8 cellular contexts compared by ENCODE assay signal in the genomic region with DNA sequence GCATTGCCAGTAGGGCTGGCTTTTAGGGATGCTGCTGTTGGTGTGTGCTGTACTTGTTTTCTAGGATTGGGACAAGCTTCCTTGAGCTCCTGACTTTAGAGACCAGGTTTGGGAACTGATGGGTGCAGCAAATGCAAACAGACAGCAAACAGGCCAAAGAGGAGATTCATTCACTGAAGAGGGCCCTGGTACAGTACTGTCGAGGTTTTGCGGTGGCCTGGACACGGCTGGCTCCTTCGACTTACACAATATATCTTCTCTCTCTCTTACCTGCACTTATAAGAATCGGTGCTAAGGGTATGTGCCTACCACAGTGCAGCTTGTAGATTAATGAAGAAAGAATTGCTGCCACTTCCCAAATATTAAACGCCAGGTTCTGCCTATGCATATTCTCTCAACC. TPM values are rescaled to one million over a fixed set of nuclear protein-coding genes. Genes with fewer than 3 reads are reported as not detected.
DNase-seq lines count a peak whose midpoint lies in the region; ATAC-seq and TF ChIP-seq lines count a peak whose summit lies in the region.

No MANE protein-coding gene starts in this region.

- H3K27me3 ChIP-seq in mesenchymal stem cell (ENCODE audit: control insufficient read depth in 1 of 2, insufficient read depth in 1 of 2, low read length in 2 of 2) (no peaks in the 10 kb centered on the region), transverse colon (no peaks in the 10 kb centered on the region)

- peak overlapping the region; percentile 40 for H2AK5ac ChIP-seq in mesenchymal stem cell (ENCODE audit: low read length, severe bottlenecking)

- no peak for DNase-seq in activated naive CD4-positive, alpha-beta T cell (lab: John Stamatoyannopoulos, UW)
- DNase-seq in MCF 10A (ENCODE audit: unreplicated experiment): no peak
- no peak for DNase-seq in mesenchymal stem cell
- DNase-seq in transverse colon: no peak
- DNase-seq in activated CD4-positive, alpha-beta T cell treated with anti-CD3 and anti-CD28 coated beads, Interleukin-2, amount 50 U/mL, for 1 hour: no peak
- no peak for DNase-seq in dedifferentiated amniotic fluid mesenchymal stem cell (ENCODE audit: extremely low spot score)

- H3K23ac ChIP-seq in mesenchymal stem cell (ENCODE audit: low read length in 2 of 2): no peak overlapping the region

- H3K27me3 Mint-ChIP-seq in activated naive CD4-positive, alpha-beta T cell treated with anti-CD3 and anti-CD28 coated beads, Interleukin-2, amount 50 U/mL, for 24 hours: no peaks in the 10 kb centered on the region
- no peaks in the 10 kb centered on the region for H3K27me3 Mint-ChIP-seq in MCF 10A (ENCODE audit: insufficient read depth, unreplicated experiment)

- H2BK120ac ChIP-seq in mesenchymal stem cell (ENCODE audit: low read depth, low read length): no peak overlapping the region

- no peak overlapping the region for H2BK15ac ChIP-seq in mesenchymal stem cell (ENCODE audit: low read depth, poor library complexity, severe bottlenecking)

- TF ChIP-seq POLR2A in transverse colon (IDR thresholded peaks at IDR 0.05): no peak

- TF ChIP-seq CTCF in MCF 10A (IDR thresholded peaks at IDR 0.05; ENCODE audit: unreplicated experiment) (no peak), transverse colon (IDR thresholded peaks at IDR 0.05) (no peak)

- H2BK12ac ChIP-seq in mesenchymal stem cell (ENCODE audit: low read length in 2 of 2): no peak overlapping the region

- WGBS in mesenchymal stem cell: 83% methylated on average over 3 of the region's 6 CpGs
- 23 to 43% methylated on average over 4 to 6 of the region's 6 CpGs for WGBS in transverse colon (ENCODE audit: low coverage in 1 of 2), 2 donors

- H3K4me3 Mint-ChIP-seq in activated naive CD4-positive, alpha-beta T cell treated with anti-CD3 and anti-CD28 coated beads, Interleukin-2, amount 50 U/mL, for 24 hours: peak overlapping the region; percentile 87
- H3K4me3 Mint-ChIP-seq in MCF 10A (ENCODE audit: unreplicated experiment): peak overlapping the region; percentile 85

- no peak overlapping the region for H3K14ac ChIP-seq in mesenchymal stem cell (ENCODE audit: low read length in 2 of 2)

- no peak overlapping the region for H3K27ac ChIP-seq in mesenchymal stem cell (ENCODE audit: low read length, poor library complexity, severe bottlenecking)
- H3K27ac ChIP-seq in transverse colon: peak overlapping the region; percentile 69 to 80 (median 77)

- H3K4me1 ChIP-seq in mesenchymal stem cell (ENCODE audit: control insufficient read depth, insufficient read depth, low read depth, low read length): peaks cover 7% of the 10 kb centered on the region
- peaks cover 9 to 17% (median 13%) of the 10 kb centered on the region in 4 donors for H3K4me1 ChIP-seq in transverse colon

- H3K36me3 Mint-ChIP-seq in activated naive CD4-positive, alpha-beta T cell treated with anti-CD3 and anti-CD28 coated beads, Interleukin-2, amount 50 U/mL, for 24 hours: peaks cover 5% of the 10 kb centered on the region
- H3K36me3 Mint-ChIP-seq in MCF 10A (ENCODE audit: insufficient read depth, unreplicated experiment): peaks cover 9% of the 10 kb centered on the region

- CTCF ChIA-PET in MCF 10A (lab: Yijun Ruan, JAX): interaction anchor here (0.5 to 3.0 kb wide), 12 partner anchors 11 to 312 kb away, joined by 3 to 20 read pairs (median 3); no protein-coding TSS in a partner anchor

- peaks cover 8% of the 10 kb centered on the region for H3K79me1 ChIP-seq in mesenchymal stem cell (replicated peaks; ENCODE audit: low read length, poor library complexity, severe bottlenecking)

- no peak for TF ChIP-seq EP300 in transverse colon (IDR thresholded peaks at IDR 0.05; ENCODE audit: low read depth)

- no peak overlapping the region for H4K91ac ChIP-seq in mesenchymal stem cell (ENCODE audit: low read length)

- in situ Hi-C loops in transverse colon (cut with MboI; ENCODE audit: low pct_ligation_motif_present in 1 of 4, low pct_unique_long_range_greater_than_20kb in 1 of 4, low sequenced_read_pairs in 3 of 4): no loop called here

- peak overlapping the region; percentile 100 for H4K8ac ChIP-seq in mesenchymal stem cell (ENCODE audit: low read length)

- H3K27ac Mint-ChIP-seq in activated naive CD4-positive, alpha-beta T cell treated with anti-CD3 and anti-CD28 coated beads, Interleukin-2, amount 50 U/mL, for 24 hours: peak overlapping the region; percentile 89
- H3K27ac Mint-ChIP-seq in MCF 10A (ENCODE audit: low read depth, unreplicated experiment): peak overlapping the region; percentile 50

- H3K4me3 ChIP-seq in mesenchymal stem cell (ENCODE audit: insufficient read depth in 1 of 2, low read depth in 1 of 2, low read length in 2 of 2) (peak overlapping the region in 1 of 2 experiments; percentile 96), transverse colon (peak overlapping the region; percentile 57 to 80 (median 72))

- H3K9me3 Mint-ChIP-seq in activated naive CD4-positive, alpha-beta T cell treated with anti-CD3 and anti-CD28 coated beads, Interleukin-2, amount 50 U/mL, for 24 hours: no peaks in the 10 kb centered on the region
- no peaks in the 10 kb centered on the region for H3K9me3 Mint-ChIP-seq in MCF 10A (ENCODE audit: unreplicated experiment)

- H2BK5ac ChIP-seq in mesenchymal stem cell (ENCODE audit: low read depth, low read length, poor library complexity, severe bottlenecking): no peak overlapping the region

- peak overlapping the region; percentile 52 for H3K4me2 ChIP-seq in mesenchymal stem cell (ENCODE audit: low read length, poor library complexity, severe bottlenecking)

- no peak overlapping the region for H3K4ac ChIP-seq in mesenchymal stem cell (ENCODE audit: low read depth in 1 of 2, low read length in 2 of 2)

- no TSS peak for BruUV-seq in MCF 10A (replicated peaks; lab: Mats Ljungman, UMichigan)

- H3K9ac ChIP-seq in mesenchymal stem cell (ENCODE audit: low read length): peak overlapping the region; percentile 95

- no peak overlapping the region for H2AFZ ChIP-seq in mesenchymal stem cell (ENCODE audit: low read depth, low read length)

- H3K36me3 ChIP-seq in mesenchymal stem cell (ENCODE audit: control insufficient read depth in 1 of 2, insufficient read depth in 2 of 2, low read depth in 1 of 2, low read length in 2 of 2) (no peaks in the 10 kb centered on the region), transverse colon (no peaks in the 10 kb centered on the region)

- H3K9me3 ChIP-seq in mesenchymal stem cell (ENCODE audit: control insufficient read depth, low read length) (no peaks in the 10 kb centered on the region), transverse colon (no peaks in the 10 kb centered on the region)

- intact Hi-C loops in MCF 10A (cut with micrococcal nuclease): no loop called here
- intact Hi-C loops in transverse colon (cut with DNase I; ENCODE audit: low total_unique reads): no loop called here

- ATAC-seq in HG03521 (IDR thresholded peaks at IDR 0.05; ENCODE audit: unreplicated experiment): no peak

- POLR2A ChIA-PET in MCF 10A (lab: Yijun Ruan, JAX): interaction anchor here (0.6 to 3.1 kb wide), 10 partner anchors 12 to 149 kb away, joined by 3 to 18 read pairs (median 4); no protein-coding TSS in a partner anchor

- peak overlapping the region in 1 of 2 experiments; percentile 81 for H3K18ac ChIP-seq in mesenchymal stem cell (ENCODE audit: low read depth in 1 of 2, low read length in 2 of 2)

- H3K4me1 Mint-ChIP-seq in activated naive CD4-positive, alpha-beta T cell treated with anti-CD3 and anti-CD28 coated beads, Interleukin-2, amount 50 U/mL, for 24 hours: peaks cover 42% of the 10 kb centered on the region
- peaks cover 11% of the 10 kb centered on the region for H3K4me1 Mint-ChIP-seq in MCF 10A (ENCODE audit: insufficient read depth, unreplicated experiment)

RNA-seq across cellular contexts. Expression of gene ATP1A1, which starts 44.6 kb away (rescaled TPM):
- total RNA-seq in MCF 10A (2022): 361 and 378 TPM in 2 replicates
- polyA plus RNA-seq in mesenchymal stem cell (2013, experiment 1 of 2): 128 TPM
- polyA plus RNA-seq in mesenchymal stem cell (2013, experiment 2 of 2): 126 TPM
- 1,000 to 10,000 TPM in 3 of 4 donors, 100 to 1,000 TPM in 1; 324 to 3,097 (median 1,990) TPM for total RNA-seq in transverse colon
